Comparison of ENCODE assay signal across 33 cellular contexts in the genomic region with DNA sequence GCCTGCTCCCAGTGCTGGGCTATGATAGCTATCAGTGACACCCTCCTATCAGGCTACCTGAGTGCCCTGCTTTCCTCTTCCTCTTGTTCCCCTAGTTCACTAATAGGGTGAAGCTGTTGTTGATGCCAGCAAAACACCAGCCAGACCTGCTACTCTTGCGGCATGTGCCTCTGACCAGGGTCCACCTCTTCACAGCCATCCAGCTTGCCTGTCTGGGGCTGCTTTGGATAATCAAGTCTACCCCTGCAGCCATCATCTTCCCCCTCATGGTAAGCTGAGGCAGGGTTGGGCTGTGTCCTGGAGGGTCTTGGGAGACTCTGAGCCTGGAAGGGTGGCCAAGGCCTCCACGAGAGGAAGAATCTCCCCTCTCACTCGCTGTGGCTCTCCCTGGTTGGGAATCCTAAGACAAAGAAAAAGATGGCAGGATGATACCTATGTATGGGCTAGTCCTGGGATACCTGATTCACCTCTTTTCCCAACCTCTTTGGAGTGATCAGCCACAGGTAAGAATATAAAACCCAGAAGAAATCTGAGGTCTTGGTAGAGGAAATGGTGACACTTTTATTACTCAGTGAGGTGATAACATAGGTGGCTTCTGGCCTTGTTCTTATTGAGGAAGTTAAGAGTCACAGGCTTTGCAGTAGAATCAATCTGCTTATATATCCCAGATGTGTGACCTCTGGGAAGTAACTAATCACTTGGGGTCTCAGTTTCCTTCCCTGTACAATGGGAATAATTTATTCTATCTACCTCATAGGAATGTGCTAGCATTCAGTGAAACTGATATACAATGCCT. TPM values are rescaled to one million over a fixed set of nuclear protein-coding genes. Genes with fewer than 3 reads are reported as not detected.
"Had no signal": no experiment of that assay in that cellular context is flagged by ENCODE, and none has a peak within 500 bp of the region (broad histone marks: within the 10 kb centered on the region; RNA-seq: fewer than 3 reads in every experiment).

No MANE protein-coding gene starts in this region.

- H3K27ac ChIP-seq: adrenal gland, body of pancreas, breast epithelium, Peyer's patch, SJSA1, VCaP had no signal

- H3K36me3 Mint-ChIP-seq: activated CD4-positive, alpha-beta memory T cell treated with anti-CD3 and anti-CD28 coated beads for 36 hours; activated naive CD4-positive, alpha-beta T cell treated with anti-CD3 and anti-CD28 coated beads, Interleukin-2, amount 50 U/mL, for 72 hours had no signal

- H3K27ac Mint-ChIP-seq: activated B cell treated with CpG ODN at 0.5 μM for 24 hours; activated CD4-positive, alpha-beta memory T cell treated with anti-CD3 and anti-CD28 coated beads for 36 hours; activated naive CD4-positive, alpha-beta T cell treated with anti-CD3 and anti-CD28 coated beads for 36 hours; activated T-helper 1 cell treated with anti-CD3 and anti-CD28 coated beads, Interleukin-12 subunit alpha, Interleukin-12 subunit beta, Interleukin-2, Interleukin-4 antibody, amounts not matched to agents 30 ng/mL and 10 ng/mL and 1 ng/mL, durations not matched to agents 14 hours and 24 hours and 36 hours; T-helper 1 cell treated with Interleukin-12 subunit alpha and Interleukin-12 subunit beta and Interleukin-4 antibody, amounts not matched to agents 30 μg/mL and 1 μg/mL, for 36 hours had no signal

- H3K9ac ChIP-seq: SK-N-SH had no signal

- H3K4me3 ChIP-seq: adrenal gland, body of pancreas, breast epithelium, Peyer's patch, SJSA1 had no signal

- H3K9me3 ChIP-seq: adrenal gland, body of pancreas, breast epithelium, Peyer's patch, SJSA1, SK-N-SH had no signal

- H3K36me3 ChIP-seq: adrenal gland, breast epithelium, Peyer's patch, SJSA1 had no signal

- H3K4me1 ChIP-seq: adrenal gland, breast epithelium had no signal

- H3K4me3 Mint-ChIP-seq: activated B cell treated with CpG ODN at 0.5 μM for 24 hours; activated CD4-positive, alpha-beta memory T cell treated with anti-CD3 and anti-CD28 coated beads for 36 hours; activated naive CD4-positive, alpha-beta T cell treated with anti-CD3 and anti-CD28 coated beads for 36 hours; activated T-cell treated with anti-CD3 and anti-CD28 coated beads, Interleukin-2, amount 50 U/mL, for 4 hours; activated T-helper 1 cell treated with anti-CD3 and anti-CD28 coated beads, Interleukin-12 subunit alpha, Interleukin-12 subunit beta, Interleukin-2, Interleukin-4 antibody, amounts not matched to agents 30 ng/mL and 10 ng/mL and 1 ng/mL, durations not matched to agents 14 hours and 24 hours and 36 hours; T-helper 1 cell treated with Interleukin-12 subunit alpha and Interleukin-12 subunit beta and Interleukin-4 antibody, amounts not matched to agents 30 μg/mL and 1 μg/mL, for 36 hours had no signal

- H3K9me3 Mint-ChIP-seq: activated B cell treated with CpG ODN at 0.5 μM for 24 hours; activated CD4-positive, alpha-beta memory T cell treated with anti-CD3 and anti-CD28 coated beads for 36 hours; activated naive CD4-positive, alpha-beta T cell treated with anti-CD3 and anti-CD28 coated beads for 36 hours; activated naive CD4-positive, alpha-beta T cell treated with anti-CD3 and anti-CD28 coated beads, Interleukin-2, amount 50 U/mL, for 72 hours; activated T-cell treated with anti-CD3 and anti-CD28 coated beads, Interleukin-2, amount 50 U/mL, for 4 hours; activated T-helper 1 cell treated with anti-CD3 and anti-CD28 coated beads, Interleukin-12 subunit alpha, Interleukin-12 subunit beta, Interleukin-2, Interleukin-4 antibody, amounts not matched to agents 30 ng/mL and 10 ng/mL and 1 ng/mL, durations not matched to agents 14 hours and 24 hours and 36 hours; T-helper 1 cell treated with Interleukin-12 subunit alpha and Interleukin-12 subunit beta and Interleukin-4 antibody, amounts not matched to agents 30 μg/mL and 1 μg/mL, for 36 hours had no signal

- H3K27me3 Mint-ChIP-seq: activated B cell treated with CpG ODN at 0.5 μM for 24 hours; activated CD4-positive, alpha-beta memory T cell treated with anti-CD3 and anti-CD28 coated beads for 36 hours had no signal

- ATAC-seq: activated naive CD4-positive, alpha-beta T cell treated with anti-CD3 and anti-CD28 coated beads, Interleukin-2, amount 50 U/mL, for 72 hours; activated T-cell treated with anti-CD3 and anti-CD28 coated beads, Interleukin-2, amount 50 U/mL, for 4 hours; body of pancreas; PC-3 had no signal

- DNase-seq: activated B cell treated with CpG ODN at 0.5 μM for 24 hours; activated CD4-positive, alpha-beta memory T cell treated with anti-CD3 and anti-CD28 coated beads for 36 hours; activated CD4-positive, alpha-beta T cell treated with anti-CD3 and anti-CD28 coated beads for 4 hours; activated CD4-positive, alpha-beta T cell treated with anti-CD3 and anti-CD28 coated beads, Interleukin-2, amount 50 U/mL, for 1 hour; activated CD4-positive, CD25-positive, alpha-beta regulatory T cell treated with anti-CD3 and anti-CD28 coated beads, Interleukin-2, amount 50 U/mL, for 72 hours; activated CD8-positive, alpha-beta memory T cell treated with anti-CD3 and anti-CD28 coated beads, Interleukin-2, amount 50 U/mL, for 4 hours; activated gamma-delta T cell treated with Interleukin-2 at 50 U/mL for 16 hours; activated naive CD4-positive, alpha-beta T cell treated with anti-CD3 and anti-CD28 coated beads for 36 hours; activated T-cell treated with anti-CD3 and anti-CD28 coated beads for 4 hours; activated T-cell treated with anti-CD3 and anti-CD28 coated beads, Interleukin-2, amount 50 U/mL, for 4 hours; adrenal gland; body of pancreas; NCI-H1048; NCI-H1436 treated with DMSO at 0.1 percent for 48 hours; NCI-H1694 treated with DMSO at 0.1 percent for 48 hours; NCI-H2029; NCI-H345; NCI-H524 treated with DMSO at 0.1 percent for 48 hours; NK-92 treated with Interleukin-12 subunit alpha and Interleukin-12 subunit beta, amount 100 ng/mL, for 24 hours; PC-3; Peyer's patch; RPMI8226; SHP77 treated with DMSO at 0.1 percent for 48 hours; SK-N-SH; T-helper 9 cell had no signal

- H3K27me3 ChIP-seq: adrenal gland, body of pancreas, breast epithelium, Peyer's patch, SJSA1 had no signal

RNA-seq across cellular contexts. Expression of gene SLC4A9, which starts 11.6 kb away (rescaled TPM):
- total RNA-seq: activated B cell treated with CpG ODN at 0.5 μM for 24 hours; activated T-cell treated with anti-CD3 and anti-CD28 coated beads, Interleukin-2, amount 50 U/mL, for 4 hours; activated T-helper 1 cell treated with anti-CD3 and anti-CD28 coated beads, Interleukin-12 subunit alpha, Interleukin-12 subunit beta, Interleukin-2, Interleukin-4 antibody, amounts not matched to agents 30 ng/mL and 10 ng/mL and 1 ng/mL, durations not matched to agents 14 hours and 24 hours and 36 hours; adrenal gland; body of pancreas; breast epithelium; M059J; NCI-H460; SJSA1 had no signal
